Comparison of ENCODE assay signal across 27 cellular contexts in genomic region chr16:84710686-84711085, GRCh38.
"Had no signal": no experiment of that assay in that cellular context is flagged by ENCODE, and none has a peak within 500 bp of the region (broad histone marks: within the 10 kb centered on the region; RNA-seq: fewer than 3 reads in every experiment).

No MANE protein-coding gene starts in this region.

- ATAC-seq: activated CD8-positive, alpha-beta T cell treated with anti-CD3 and anti-CD28 coated beads for 36 hours; activated naive CD4-positive, alpha-beta T cell treated with anti-CD3 and anti-CD28 coated beads, Interleukin-2, amount 50 U/mL, for 72 hours; activated naive CD8-positive, alpha-beta T cell treated with anti-CD3 and anti-CD28 coated beads, Interleukin-2, amount 50 U/mL, for 24 hours; body of pancreas had no signal

- H3K27me3 Mint-ChIP-seq: activated CD8-positive, alpha-beta T cell treated with anti-CD3 and anti-CD28 coated beads for 36 hours; activated naive CD8-positive, alpha-beta T cell treated with anti-CD3 and anti-CD28 coated beads, Interleukin-2, amount 50 U/mL, for 24 hours; activated T-cell treated with anti-CD3 and anti-CD28 coated beads, Interleukin-2, amount 50 U/mL, for 24 hours had no signal

- H3K4me3 Mint-ChIP-seq: activated CD8-positive, alpha-beta T cell treated with anti-CD3 and anti-CD28 coated beads for 36 hours; activated naive CD8-positive, alpha-beta T cell treated with anti-CD3 and anti-CD28 coated beads, Interleukin-2, amount 50 U/mL, for 24 hours; activated T-cell treated with anti-CD3 and anti-CD28 coated beads, Interleukin-2, amount 50 U/mL, for 24 hours; activated T-helper 1 cell treated with anti-CD3 and anti-CD28 coated beads, Interleukin-12 subunit alpha, Interleukin-12 subunit beta, Interleukin-2, Interleukin-4 antibody, amounts not matched to agents 30 ng/mL and 10 ng/mL and 1 ng/mL, durations not matched to agents 14 hours and 24 hours and 36 hours had no signal

- H3K27me3 ChIP-seq: ascending aorta, body of pancreas, MG63, Peyer's patch, SJCRH30 had no signal

- H3K9me3 ChIP-seq: ascending aorta, body of pancreas, MG63, Peyer's patch, SJCRH30, SK-N-SH had no signal

- H3K9me3 Mint-ChIP-seq: activated CD8-positive, alpha-beta T cell treated with anti-CD3 and anti-CD28 coated beads for 36 hours; activated naive CD4-positive, alpha-beta T cell treated with anti-CD3 and anti-CD28 coated beads, Interleukin-2, amount 50 U/mL, for 72 hours; activated naive CD8-positive, alpha-beta T cell treated with anti-CD3 and anti-CD28 coated beads, Interleukin-2, amount 50 U/mL, for 24 hours; activated T-cell treated with anti-CD3 and anti-CD28 coated beads, Interleukin-2, amount 50 U/mL, for 24 hours; activated T-helper 1 cell treated with anti-CD3 and anti-CD28 coated beads, Interleukin-12 subunit alpha, Interleukin-12 subunit beta, Interleukin-2, Interleukin-4 antibody, amounts not matched to agents 30 ng/mL and 10 ng/mL and 1 ng/mL, durations not matched to agents 14 hours and 24 hours and 36 hours had no signal

- H3K27ac ChIP-seq: ascending aorta, body of pancreas, KMS-11, Peyer's patch, SJCRH30 had no signal

- DNase-seq: activated CD4-positive, alpha-beta T cell treated with anti-CD3 and anti-CD28 coated beads for 4 hours; activated CD4-positive, CD25-positive, alpha-beta regulatory T cell; activated CD8-positive, alpha-beta T cell treated with anti-CD3 and anti-CD28 coated beads for 36 hours; activated effector memory CD4-positive, alpha-beta T cell treated with anti-CD3 and anti-CD28 coated beads, Interleukin-2, amount 50 U/mL, for 16 hours; activated naive CD4-positive, alpha-beta T cell treated with Interleukin-2 at 50 U/mL for 16 hours; activated naive CD8-positive, alpha-beta T cell treated with anti-CD3 and anti-CD28 coated beads, Interleukin-2, amount 50 U/mL, for 24 hours; activated T-cell treated with anti-CD3 and anti-CD28 coated beads, Interleukin-2, amount 50 U/mL, for 24 hours; amniotic stem cell; body of pancreas; central memory CD4-positive, alpha-beta T cell; MG63; NCI-H1105; NCI-H1436; NCI-H1694 treated with DMSO at 0.1 percent for 48 hours; NCI-H2029 treated with DMSO at 0.1 percent for 48 hours; NCI-H510A treated with DMSO at 0.1 percent for 48 hours; NCI-H69; NK-92 treated with Interleukin-12 subunit alpha and Interleukin-12 subunit beta, amount 100 ng/mL, for 24 hours; Peyer's patch; Right ventricle myocardium superior; SJCRH30; SK-N-SH; T-helper 9 cell had no signal

- H3K4me3 ChIP-seq: ascending aorta, body of pancreas, MG63, Peyer's patch, SJCRH30 had no signal

- H3K27ac Mint-ChIP-seq: activated CD8-positive, alpha-beta T cell treated with anti-CD3 and anti-CD28 coated beads for 36 hours; activated naive CD8-positive, alpha-beta T cell treated with anti-CD3 and anti-CD28 coated beads, Interleukin-2, amount 50 U/mL, for 24 hours; activated T-cell treated with anti-CD3 and anti-CD28 coated beads, Interleukin-2, amount 50 U/mL, for 24 hours; activated T-helper 1 cell treated with anti-CD3 and anti-CD28 coated beads, Interleukin-12 subunit alpha, Interleukin-12 subunit beta, Interleukin-2, Interleukin-4 antibody, amounts not matched to agents 30 ng/mL and 10 ng/mL and 1 ng/mL, durations not matched to agents 14 hours and 24 hours and 36 hours had no signal

- H3K4me1 ChIP-seq: ascending aorta, SJCRH30 had no signal

- H3K36me3 ChIP-seq: ascending aorta, Peyer's patch had no signal

- H3K36me3 Mint-ChIP-seq: activated naive CD4-positive, alpha-beta T cell treated with anti-CD3 and anti-CD28 coated beads, Interleukin-2, amount 50 U/mL, for 72 hours had no signal

- H3K9ac ChIP-seq: KMS-11, SK-N-SH had no signal

- H3K4me2 ChIP-seq: KMS-11, SK-N-SH had no signal
